In the genomic region with DNA sequence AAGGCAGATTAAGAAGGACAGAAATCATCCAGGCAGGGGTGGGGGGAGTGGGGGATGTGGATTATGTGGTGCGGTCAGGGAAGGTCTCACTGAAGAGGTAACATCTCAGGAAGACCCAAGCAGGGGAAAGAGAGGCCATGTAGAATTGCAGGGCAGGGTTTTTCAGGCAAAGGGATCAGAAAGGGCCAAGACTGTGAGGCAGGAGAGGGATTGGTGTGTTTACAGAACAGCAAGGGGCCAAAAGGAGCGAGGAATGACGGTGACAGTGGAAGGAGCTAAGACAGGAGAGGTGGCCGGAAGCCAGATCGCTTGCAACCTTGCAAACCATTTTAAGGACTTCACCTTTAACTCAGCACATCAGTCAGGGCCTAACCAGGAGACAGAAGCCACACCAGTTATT, we compare ENCODE assay signal across 17 cellular contexts.
A peak's percentile ranks its signal among the peaks of the same experiment; 100 is the strongest.
DNase-seq lines count a peak whose midpoint lies in the region; ATAC-seq and TF ChIP-seq lines count a peak whose summit lies in the region.
"Had no signal": no experiment of that assay in that cellular context is flagged by ENCODE, and none has a peak within 500 bp of the region (broad histone marks: within the 10 kb centered on the region; RNA-seq: fewer than 3 reads in every experiment).

No MANE protein-coding gene starts in this region.

- peak overlapping the region; percentile 100 for H3K27ac Mint-ChIP-seq in activated CD4-positive, alpha-beta T cell treated with anti-CD3 and anti-CD28 coated beads for 36 hours
- H3K27ac Mint-ChIP-seq in activated T-helper 2 cell treated with anti-CD3 and anti-CD28 coated beads, Interferon-gamma antibody, Interleukin-2, Interleukin-4, amounts not matched to agents 10 μg/mL and 5 μg/mL and 100 μg/mL, durations not matched to agents 14 hours and 24 hours and 36 hours = peak overlapping the region; percentile 69

- peaks cover 61% of the 10 kb centered on the region for H3K4me1 Mint-ChIP-seq in activated CD4-positive, alpha-beta T cell treated with anti-CD3 and anti-CD28 coated beads for 36 hours
- H3K4me1 Mint-ChIP-seq in activated T-helper 2 cell treated with anti-CD3 and anti-CD28 coated beads, Interferon-gamma antibody, Interleukin-2, Interleukin-4, amounts not matched to agents 10 μg/mL and 5 μg/mL and 100 μg/mL, durations not matched to agents 14 hours and 24 hours and 36 hours (ENCODE audit: low read depth) = peaks cover 59% of the 10 kb centered on the region

- H3K18ac ChIP-seq in mesenchymal stem cell (ENCODE audit: low read depth in 1 of 2, low read length in 2 of 2) = peak overlapping the region in 1 of 2 experiments; percentile 13

- CTCF ChIA-PET in activated CD4-positive, alpha-beta T cell treated with anti-CD3 and anti-CD28 coated beads for 36 hours (lab: Charles Lee) = interaction anchor here (1.2 to 2.4 kb wide), 10 partner anchors 13 to 493 kb away, joined by 3 to 19 read pairs (median 6); no protein-coding TSS in a partner anchor

- no peak overlapping the region for H2BK15ac ChIP-seq in mesenchymal stem cell (ENCODE audit: low read depth, poor library complexity, severe bottlenecking)

- H3K27me3 ChIP-seq in DND-41 (ENCODE audit: insufficient read depth, low read length, poor library complexity) (no peaks in the 10 kb centered on the region), mesenchymal stem cell (ENCODE audit: control insufficient read depth in 1 of 2, insufficient read depth in 1 of 2, low read length in 2 of 2) (no peaks in the 10 kb centered on the region), MG63 (no peaks in the 10 kb centered on the region)
- H3K27me3 ChIP-seq: colonic mucosa, uterus had no signal

- no peak for TF ChIP-seq CTCF in DND-41 (IDR thresholded peaks at IDR 0.05; ENCODE audit: borderline replicate concordance, extremely low read depth, low read length, poor library complexity, severe bottlenecking)

- H2AFZ ChIP-seq in DND-41 (ENCODE audit: low read depth, low read length) (no peak overlapping the region), mesenchymal stem cell (ENCODE audit: low read depth, low read length) (no peak overlapping the region)

- peak overlapping the region; percentile 39; the same call in 1 of the 2 replicates for H3K27ac ChIP-seq in DND-41 (ENCODE audit: low read length)
- no peak overlapping the region for H3K27ac ChIP-seq in mesenchymal stem cell (ENCODE audit: low read length, poor library complexity, severe bottlenecking)
- H3K27ac ChIP-seq: 22Rv1, colonic mucosa, left ventricle myocardium inferior, psoas muscle, uterus had no signal

- peaks cover 12% of the 10 kb centered on the region for H3K4me1 ChIP-seq in DND-41 (ENCODE audit: insufficient read depth, low read length)
- peaks cover 10% of the 10 kb centered on the region for H3K4me1 ChIP-seq in mesenchymal stem cell (ENCODE audit: control insufficient read depth, insufficient read depth, low read depth, low read length)
- H3K4me1 ChIP-seq: colonic mucosa had no signal

- peaks cover 6% of the 10 kb centered on the region for H3K9me3 Mint-ChIP-seq in activated CD4-positive, alpha-beta T cell treated with anti-CD3 and anti-CD28 coated beads for 36 hours (ENCODE audit: low read depth)
- peaks cover 13% of the 10 kb centered on the region for H3K9me3 Mint-ChIP-seq in activated T-helper 2 cell treated with anti-CD3 and anti-CD28 coated beads, Interferon-gamma antibody, Interleukin-2, Interleukin-4, amounts not matched to agents 10 μg/mL and 5 μg/mL and 100 μg/mL, durations not matched to agents 14 hours and 24 hours and 36 hours

- H3K9ac ChIP-seq in DND-41 (ENCODE audit: low read depth, low read length) = no peak overlapping the region
- H3K9ac ChIP-seq in mesenchymal stem cell (ENCODE audit: low read length) = peak overlapping the region; percentile 51

- H3K79me2 ChIP-seq in DND-41 (ENCODE audit: insufficient read depth, low read length) = no peaks in the 10 kb centered on the region

- H3K27me3 Mint-ChIP-seq in activated CD4-positive, alpha-beta T cell treated with anti-CD3 and anti-CD28 coated beads for 36 hours = no peaks in the 10 kb centered on the region
- H3K27me3 Mint-ChIP-seq in activated T-helper 2 cell treated with anti-CD3 and anti-CD28 coated beads, Interferon-gamma antibody, Interleukin-2, Interleukin-4, amounts not matched to agents 10 μg/mL and 5 μg/mL and 100 μg/mL, durations not matched to agents 14 hours and 24 hours and 36 hours (ENCODE audit: low read depth) = no peaks in the 10 kb centered on the region
- H3K27me3 Mint-ChIP-seq: activated CD4-positive, alpha-beta T cell treated with anti-CD3 and anti-CD28 coated beads, Interleukin-2, amount 10 ng/mL, durations not matched to agents 7 days and 5 days had no signal

- H3K14ac ChIP-seq in mesenchymal stem cell (ENCODE audit: low read length in 2 of 2) = no peak overlapping the region

- H3K4me3 ChIP-seq in DND-41 (ENCODE audit: low read depth in 1 of 2, low read length in 2 of 2) (no peak overlapping the region), mesenchymal stem cell (ENCODE audit: insufficient read depth in 1 of 2, low read depth in 1 of 2, low read length in 2 of 2) (no peak overlapping the region), MG63 (no peak overlapping the region)
- H3K4me3 ChIP-seq: colonic mucosa, left ventricle myocardium inferior, psoas muscle, uterus had no signal

- H2BK120ac ChIP-seq in mesenchymal stem cell (ENCODE audit: low read depth, low read length) = no peak overlapping the region

- intact Hi-C loops in activated CD4-positive, alpha-beta T cell treated with anti-CD3 and anti-CD28 coated beads for 36 hours (cut with DNase I, micrococcal nuclease) = loop anchor here (2.0 to 5.0 kb wide), 7 partner anchors 22 to 258 kb away; no protein-coding TSS in a partner anchor
- intact Hi-C loops in activated T-helper 2 cell treated with anti-CD3 and anti-CD28 coated beads, Interferon-gamma antibody, Interleukin-2, Interleukin-4, amounts not matched to agents 10 μg/mL and 5 μg/mL and 100 μg/mL, durations not matched to agents 14 hours and 24 hours and 36 hours (cut with micrococcal nuclease) = loop anchor here (2.0 kb wide), 1 partner anchor 500 kb away; no protein-coding TSS in a partner anchor

- no peak overlapping the region for H3K23ac ChIP-seq in mesenchymal stem cell (ENCODE audit: low read length in 2 of 2)

- ATAC-seq in activated CD4-positive, alpha-beta T cell treated with anti-CD3 and anti-CD28 coated beads for 36 hours = no peak
- no peak for ATAC-seq in DND-41 (ENCODE audit: insufficient read depth, low read depth)

- POLR2A ChIA-PET in activated CD4-positive, alpha-beta T cell treated with anti-CD3 and anti-CD28 coated beads for 36 hours (lab: Charles Lee) = interaction anchor here (0.8 to 1.7 kb wide), 3 partner anchors 17 to 30 kb away, joined by 3 to 10 read pairs (median 4); no protein-coding TSS in a partner anchor

- peaks cover 12% of the 10 kb centered on the region for H3K36me3 Mint-ChIP-seq in activated CD4-positive, alpha-beta T cell treated with anti-CD3 and anti-CD28 coated beads for 36 hours (ENCODE audit: low read depth)
- no peaks in the 10 kb centered on the region for H3K36me3 Mint-ChIP-seq in activated T-helper 2 cell treated with anti-CD3 and anti-CD28 coated beads, Interferon-gamma antibody, Interleukin-2, Interleukin-4, amounts not matched to agents 10 μg/mL and 5 μg/mL and 100 μg/mL, durations not matched to agents 14 hours and 24 hours and 36 hours (ENCODE audit: low read depth)
- H3K36me3 Mint-ChIP-seq: brain had no signal

- H4K20me1 ChIP-seq in DND-41 (ENCODE audit: insufficient read depth, low read length) = no peaks in the 10 kb centered on the region

- peaks cover 2% of the 10 kb centered on the region for H3K9me3 ChIP-seq in DND-41 (ENCODE audit: insufficient read depth, low read length, severe bottlenecking)
- no peaks in the 10 kb centered on the region for H3K9me3 ChIP-seq in mesenchymal stem cell (ENCODE audit: control insufficient read depth, low read length)
- no peaks in the 10 kb centered on the region for H3K9me3 ChIP-seq in MG63
- H3K9me3 ChIP-seq: colonic mucosa, psoas muscle, uterus had no signal

- no peak for DNase-seq in activated CD4-positive, alpha-beta T cell treated with anti-CD3 and anti-CD28 coated beads for 36 hours
- no peak for DNase-seq in activated CD4-positive, alpha-beta T cell treated with anti-CD3 and anti-CD28 coated beads, Interleukin-2, amount 50 U/mL, for 4 hours
- DNase-seq in DND-41 = no peak
- no peak for DNase-seq in activated T-helper 2 cell treated with anti-CD3 and anti-CD28 coated beads, Interferon-gamma antibody, Interleukin-2, Interleukin-4, amounts not matched to agents 10 μg/mL and 5 μg/mL and 100 μg/mL, durations not matched to agents 14 hours and 24 hours and 36 hours (ENCODE audit: low spot score)
- no peak for DNase-seq in mesenchymal stem cell
- DNase-seq in MG63 = no peak
- no peak for DNase-seq in NCI-H2029 treated with DMSO at 0.1 percent for 48 hours (lab: John Stamatoyannopoulos, UW)
- DNase-seq in NCI-H2171 (lab: John Stamatoyannopoulos, UW) = no peak
- DNase-seq: left ventricle myocardium inferior, NCI-H1417 treated with DMSO at 0.1 percent for 48 hours, psoas muscle, Right ventricle myocardium superior, uterus had no signal

- no peak overlapping the region for H3K4ac ChIP-seq in mesenchymal stem cell (ENCODE audit: low read depth in 1 of 2, low read length in 2 of 2)

- H3K4me2 ChIP-seq in DND-41 (ENCODE audit: insufficient read depth, low read length) (no peak overlapping the region), mesenchymal stem cell (ENCODE audit: low read length, poor library complexity, severe bottlenecking) (no peak overlapping the region)

- H2BK5ac ChIP-seq in mesenchymal stem cell (ENCODE audit: low read depth, low read length, poor library complexity, severe bottlenecking) = no peak overlapping the region

- no peak overlapping the region for H3K4me3 Mint-ChIP-seq in activated CD4-positive, alpha-beta T cell treated with anti-CD3 and anti-CD28 coated beads for 36 hours
- no peak overlapping the region for H3K4me3 Mint-ChIP-seq in activated T-helper 2 cell treated with anti-CD3 and anti-CD28 coated beads, Interferon-gamma antibody, Interleukin-2, Interleukin-4, amounts not matched to agents 10 μg/mL and 5 μg/mL and 100 μg/mL, durations not matched to agents 14 hours and 24 hours and 36 hours (ENCODE audit: low read depth)
- H3K4me3 Mint-ChIP-seq: activated CD4-positive, alpha-beta T cell treated with anti-CD3 and anti-CD28 coated beads, Interleukin-2, amount 10 ng/mL, durations not matched to agents 7 days and 5 days; brain had no signal

- H4K8ac ChIP-seq in mesenchymal stem cell (ENCODE audit: low read length) = no peak overlapping the region

- H2AK5ac ChIP-seq in mesenchymal stem cell (ENCODE audit: low read length, severe bottlenecking) = no peak overlapping the region

- H2BK12ac ChIP-seq in mesenchymal stem cell (ENCODE audit: low read length in 2 of 2) = no peak overlapping the region

- no peaks in the 10 kb centered on the region for H3K79me1 ChIP-seq in mesenchymal stem cell (replicated peaks; ENCODE audit: low read length, poor library complexity, severe bottlenecking)

- H4K91ac ChIP-seq in mesenchymal stem cell (ENCODE audit: low read length) = no peak overlapping the region

- WGBS in mesenchymal stem cell = 95% methylated on average over 5 of the region's 5 CpGs

- H3K36me3 ChIP-seq in DND-41 (ENCODE audit: insufficient read depth, low read length) = no peaks in the 10 kb centered on the region
- H3K36me3 ChIP-seq in mesenchymal stem cell (ENCODE audit: control insufficient read depth in 1 of 2, insufficient read depth in 2 of 2, low read depth in 1 of 2, low read length in 2 of 2) = no peaks in the 10 kb centered on the region
- no peaks in the 10 kb centered on the region for H3K36me3 ChIP-seq in MG63
- H3K36me3 ChIP-seq: colonic mucosa, left ventricle myocardium inferior, uterus had no signal
